In the genomic region with DNA sequence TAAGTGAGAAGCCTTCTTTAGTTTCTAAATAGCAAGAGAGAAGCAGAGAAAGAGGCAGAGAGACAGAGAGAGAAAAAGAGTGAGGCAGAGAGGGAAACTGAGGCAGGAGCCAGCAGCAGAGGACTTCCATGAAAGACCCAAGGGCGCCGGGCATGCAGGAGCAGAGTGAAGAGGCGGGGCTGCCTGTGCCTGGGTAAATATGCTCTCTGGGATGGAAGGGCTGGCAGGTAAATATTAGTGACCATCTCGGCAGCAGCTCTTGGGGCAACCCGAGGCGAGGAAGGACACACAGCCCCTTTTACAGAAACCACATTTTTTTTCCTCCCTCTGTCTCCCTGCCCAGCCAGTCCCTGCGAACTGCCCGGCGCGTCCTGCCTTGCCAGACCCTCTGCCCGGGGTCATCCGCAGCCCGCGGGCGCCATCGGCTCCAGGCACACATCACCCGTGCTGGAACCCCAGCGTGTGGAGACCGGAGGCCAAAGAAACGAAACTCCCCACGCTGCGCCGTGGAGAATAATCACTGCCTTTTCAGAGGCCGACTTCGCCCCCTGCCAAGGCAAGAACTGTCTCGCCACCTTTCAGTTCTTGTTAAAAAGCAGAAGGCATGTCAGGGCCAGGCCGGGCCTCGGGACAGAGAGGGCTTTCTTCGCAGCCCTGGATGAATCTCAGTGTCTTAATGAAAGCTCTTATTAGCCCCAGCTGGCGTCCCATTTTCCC, we compare ENCODE assay signal across 15 cellular contexts.
DNase-seq lines count a peak whose midpoint lies in the region; ATAC-seq and TF ChIP-seq lines count a peak whose summit lies in the region.
"Had no signal": no experiment of that assay in that cellular context is flagged by ENCODE, and none has a peak within 500 bp of the region (broad histone marks: within the 10 kb centered on the region; RNA-seq: fewer than 3 reads in every experiment).

No MANE protein-coding gene starts in this region.

- peak overlapping the region; percentile 57 for H2AFZ ChIP-seq in GM23338

- intact Hi-C loops in posterior cingulate gyrus (cut with DNase I), result loop anchor here (2.0 kb wide), 1 partner anchor 82 kb away; no protein-coding TSS in a partner anchor

- peaks cover 21% of the 10 kb centered on the region for H3K4me1 ChIP-seq in GM23338 (ENCODE audit: insufficient read depth)

- H3K27ac Mint-ChIP-seq in GM23338 (no peak overlapping the region), immature natural killer cell (no peak overlapping the region), WTC11 (no peak overlapping the region)
- H3K27ac Mint-ChIP-seq: activated naive CD8-positive, alpha-beta T cell treated with anti-CD3 and anti-CD28 coated beads, Interleukin-2, amount 10 ng/mL, durations not matched to agents 7 days and 5 days; activated T-cell treated with anti-CD3 and anti-CD28 coated beads, Interleukin-2, amount 50 U/mL, for 72 hours; naive B cell had no signal

- H4K20me1 ChIP-seq in GM23338 (replicated peaks; ENCODE audit: insufficient read depth), result no peaks in the 10 kb centered on the region

- ATAC-seq in GM23338 (no peak), GM18858 (IDR thresholded peaks at IDR 0.05; ENCODE audit: unreplicated experiment) (no peak), WTC11 (no peak)
- ATAC-seq: activated T-cell treated with anti-CD3 and anti-CD28 coated beads, Interleukin-2, amount 50 U/mL, for 72 hours had no signal

- CTCF ChIA-PET in WTC11 (lab: Charles Lee), result interaction anchor here (1.3 to 3.1 kb wide), 3 partner anchors 18 to 26 kb away, joined by 4 to 11 read pairs (median 11); no protein-coding TSS in a partner anchor

- H3K27ac ChIP-seq in GM23338 (ENCODE audit: low read depth) (no peak overlapping the region), angular gyrus (ENCODE audit: low read depth, low read length) (peak overlapping the region; percentile 90)
- H3K27ac ChIP-seq: C4-2B, HL-60, KMS-11 had no signal

- H3K36me3 Mint-ChIP-seq in GM23338 (ENCODE audit: low read depth) (no peaks in the 10 kb centered on the region; the same call in 2 of the 3 replicates), immature natural killer cell (no peaks in the 10 kb centered on the region), WTC11 (peaks cover 4% of the 10 kb centered on the region; the same call in 1 of the 2 replicates)

- H3F3A ChIP-seq in GM23338 (replicated peaks; ENCODE audit: low read depth), result no peaks in the 10 kb centered on the region

- no peaks in the 10 kb centered on the region for H3K27me3 ChIP-seq in GM23338 (ENCODE audit: insufficient read depth)

- H3K27me3 Mint-ChIP-seq in GM23338 (ENCODE audit: insufficient read depth, low read depth, poor library complexity), result peaks cover 15% of the 10 kb centered on the region
- peaks cover 4 to 8% (median 5%) of the 10 kb centered on the region in 3 donors for H3K27me3 Mint-ChIP-seq in immature natural killer cell (ENCODE audit: low read depth in 3 of 3)
- peaks cover 3% of the 10 kb centered on the region for H3K27me3 Mint-ChIP-seq in WTC11 (ENCODE audit: low read depth)

- peaks cover 5% of the 10 kb centered on the region; the same call in 1 of the 2 replicates for H3K9me2 ChIP-seq in GM23338 (ENCODE audit: insufficient read depth)

- DNase-seq in GM23338 (ENCODE audit: low spot score), result no peak
- DNase-seq in foreskin melanocyte, result peak; percentile 35
- peak; percentile 29 to 92 (median 62) for DNase-seq in posterior cingulate gyrus
- no peak for DNase-seq in immature natural killer cell
- no peak for DNase-seq in WTC11 (ENCODE audit: low spot score)
- DNase-seq: activated CD4-positive, alpha-beta T cell treated with anti-CD3 and anti-CD28 coated beads, Interleukin-2, amount 50 U/mL, for 48 hours; activated naive CD8-positive, alpha-beta T cell treated with anti-CD3 and anti-CD28 coated beads, Interleukin-2, amount 10 ng/mL, durations not matched to agents 7 days and 5 days; activated T-cell treated with anti-CD3 and anti-CD28 coated beads, Interleukin-2, amount 50 U/mL, for 72 hours; naive B cell; NCI-H1436 treated with DMSO at 0.1 percent for 48 hours had no signal

- TF ChIP-seq CTCF in GM23338 (conservative IDR thresholded peaks at IDR 0.05; ENCODE audit: low read depth in 2 of 2) (no peak), WTC11 (IDR thresholded peaks at IDR 0.05) (no peak)

- H3K9me3 Mint-ChIP-seq in GM23338 (no peaks in the 10 kb centered on the region; the same call in 2 of the 3 replicates), immature natural killer cell (peaks cover 0 to 2% (median 0%) of the 10 kb centered on the region in 6 donors), WTC11 (peaks cover 7% of the 10 kb centered on the region)

- no peaks in the 10 kb centered on the region for H3K79me2 ChIP-seq in GM23338 (replicated peaks; ENCODE audit: insufficient read depth)

- no peak overlapping the region for H3K4me2 ChIP-seq in GM23338
- H3K4me2 ChIP-seq: KMS-11 had no signal

- H3K4me1 Mint-ChIP-seq in GM23338 (peaks cover 20% of the 10 kb centered on the region), immature natural killer cell (no peaks in the 10 kb centered on the region), WTC11 (peaks cover 19% of the 10 kb centered on the region)
- H3K4me1 Mint-ChIP-seq: activated naive CD8-positive, alpha-beta T cell treated with anti-CD3 and anti-CD28 coated beads, Interleukin-2, amount 10 ng/mL, durations not matched to agents 7 days and 5 days; naive B cell had no signal

- no peak overlapping the region for H3K4me3 ChIP-seq in GM23338

- POLR2A ChIA-PET in WTC11 (lab: Charles Lee), result no interaction called here

- no peak overlapping the region for H3K4me3 Mint-ChIP-seq in GM23338
- no peak overlapping the region for H3K4me3 Mint-ChIP-seq in immature natural killer cell
- H3K4me3 Mint-ChIP-seq in WTC11, result no peak overlapping the region
- H3K4me3 Mint-ChIP-seq: activated naive CD8-positive, alpha-beta T cell treated with anti-CD3 and anti-CD28 coated beads, Interleukin-2, amount 10 ng/mL, durations not matched to agents 7 days and 5 days; activated T-cell treated with anti-CD3 and anti-CD28 coated beads, Interleukin-2, amount 50 U/mL, for 72 hours had no signal

- H3K36me3 ChIP-seq in GM23338 (ENCODE audit: insufficient read depth), result no peaks in the 10 kb centered on the region

TF ChIP-seq in GM23338, 12 proteins besides CTCF, POLR2A, EP300 and RAD21 (continues in another document):
- TF ChIP-seq, protein P1, sequence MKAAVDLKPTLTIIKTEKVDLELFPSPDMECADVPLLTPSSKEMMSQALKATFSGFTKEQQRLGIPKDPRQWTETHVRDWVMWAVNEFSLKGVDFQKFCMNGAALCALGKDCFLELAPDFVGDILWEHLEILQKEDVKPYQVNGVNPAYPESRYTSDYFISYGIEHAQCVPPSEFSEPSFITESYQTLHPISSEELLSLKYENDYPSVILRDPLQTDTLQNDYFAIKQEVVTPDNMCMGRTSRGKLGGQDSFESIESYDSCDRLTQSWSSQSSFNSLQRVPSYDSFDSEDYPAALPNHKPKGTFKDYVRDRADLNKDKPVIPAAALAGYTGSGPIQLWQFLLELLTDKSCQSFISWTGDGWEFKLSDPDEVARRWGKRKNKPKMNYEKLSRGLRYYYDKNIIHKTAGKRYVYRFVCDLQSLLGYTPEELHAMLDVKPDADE (IDR thresholded peaks at IDR 0.05), result no peak
- no peak for TF ChIP-seq EZH2phosphoT487 (IDR thresholded peaks at IDR 0.05; ENCODE audit: unreplicated experiment)
- no peak for TF ChIP-seq NANOG (IDR thresholded peaks at IDR 0.05; ENCODE audit: borderline replicate concordance)

TF ChIP-seq in WTC11, 78 proteins besides CTCF, POLR2A, EP300 and RAD21:
- TF ChIP-seq, protein P2, sequence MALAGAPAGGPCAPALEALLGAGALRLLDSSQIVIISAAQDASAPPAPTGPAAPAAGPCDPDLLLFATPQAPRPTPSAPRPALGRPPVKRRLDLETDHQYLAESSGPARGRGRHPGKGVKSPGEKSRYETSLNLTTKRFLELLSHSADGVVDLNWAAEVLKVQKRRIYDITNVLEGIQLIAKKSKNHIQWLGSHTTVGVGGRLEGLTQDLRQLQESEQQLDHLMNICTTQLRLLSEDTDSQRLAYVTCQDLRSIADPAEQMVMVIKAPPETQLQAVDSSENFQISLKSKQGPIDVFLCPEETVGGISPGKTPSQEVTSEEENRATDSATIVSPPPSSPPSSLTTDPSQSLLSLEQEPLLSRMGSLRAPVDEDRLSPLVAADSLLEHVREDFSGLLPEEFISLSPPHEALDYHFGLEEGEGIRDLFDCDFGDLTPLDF (CRISPR knock-in tag; IDR thresholded peaks at IDR 0.05), result no peak
- no peak for TF ChIP-seq NR3C1 (CRISPR knock-in tag; conservative IDR thresholded peaks at IDR 0.05; ENCODE audit: low read depth)
- TF ChIP-seq, protein P3, sequence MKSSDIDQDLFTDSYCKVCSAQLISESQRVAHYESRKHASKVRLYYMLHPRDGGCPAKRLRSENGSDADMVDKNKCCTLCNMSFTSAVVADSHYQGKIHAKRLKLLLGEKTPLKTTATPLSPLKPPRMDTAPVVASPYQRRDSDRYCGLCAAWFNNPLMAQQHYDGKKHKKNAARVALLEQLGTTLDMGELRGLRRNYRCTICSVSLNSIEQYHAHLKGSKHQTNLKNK (CRISPR knock-in tag; IDR thresholded peaks at IDR 0.05), result no peak

Comparison
In these comparisons a context has a peak if more than half of its experiments do, and no peak if none do; other contexts are left out.
1. DNase-seq: peak in foreskin melanocyte (single experiment) and posterior cingulate gyrus (10 of 10); none in GM23338 (single experiment), immature natural killer cell (0 of 3) and WTC11 (single experiment).